8 cellular contexts compared by ENCODE assay signal in genomic region chr14:81435578-81436295, GRCh38. TPM values are rescaled to one million over a fixed set of nuclear protein-coding genes. Genes with fewer than 3 reads are reported as not detected.
DNase-seq lines count a peak whose midpoint lies in the region; ATAC-seq and TF ChIP-seq lines count a peak whose summit lies in the region.

No MANE protein-coding gene starts in this region.

- peaks cover under 1% of the 10 kb centered on the region for H3K4me1 ChIP-seq in urinary bladder (ENCODE audit: insufficient read depth)

- peak; percentile 39 to 42 for ATAC-seq in activated CD4-positive, CD25-positive, alpha-beta regulatory T cell treated with anti-CD3 and anti-CD28 coated beads, Interleukin-2, amount 50 U/mL, for 24 hours
- ATAC-seq in HG02970 (IDR thresholded peaks at IDR 0.05; ENCODE audit: low FRiP score, unreplicated experiment), result peak; percentile 28

- no peak for DNase-seq in activated CD4-positive, CD25-positive, alpha-beta regulatory T cell (lab: John Stamatoyannopoulos, UW)
- DNase-seq in NCI-H2196 treated with DMSO at 0.1 percent for 48 hours (lab: John Stamatoyannopoulos, UW; ENCODE audit: unreplicated experiment) (peak; percentile 35), fibroblast of mammary gland (ENCODE audit: low read depth) (no peak), myocyte (ENCODE audit: low read depth) (peak; percentile 70)
- peak; percentile 38 to 42 for DNase-seq in activated T-cell treated with anti-CD3 and anti-CD28 coated beads, Interleukin-2, amount 50 U/mL, for 48 hours

- under 1% methylated on average over 65 of the region's 65 CpGs for whole genome bisulfite sequencing in urinary bladder

- no peak overlapping the region for H3K27ac ChIP-seq in urinary bladder (ENCODE audit: low read depth)

- H3K4me3 ChIP-seq in fibroblast of mammary gland (ENCODE audit: control insufficient read depth, low read depth, low read length), result peak overlapping the region; percentile 7
- H3K4me3 ChIP-seq in urinary bladder (ENCODE audit: low read depth, low read length), result peak overlapping the region; percentile 67

- no peak for TF ChIP-seq CTCF in fibroblast of mammary gland (conservative IDR thresholded peaks at IDR 0.05; ENCODE audit: control insufficient read depth, insufficient read depth, low read depth, low read length)

- H3K36me3 ChIP-seq in urinary bladder (ENCODE audit: insufficient read depth), result no peaks in the 10 kb centered on the region

RNA-seq across cellular contexts. Expression of gene STON2, which starts 35.6 kb away (rescaled TPM):
- total RNA-seq in myocyte, result 67.4 and 78.1 TPM in 2 replicates
- polyA plus RNA-seq in myocyte (2012), result 3.5 TPM
- 53.5 TPM for total RNA-seq in urinary bladder
- 2.0 TPM for polyA plus RNA-seq in urinary bladder

Comparison
In these comparisons a context has a peak if more than half of its experiments do, and no peak if none do; other contexts are left out.
1. DNase-seq: peak in NCI-H2196 treated with DMSO at 0.1 percent for 48 hours (single experiment), activated T-cell treated with anti-CD3 and anti-CD28 coated beads, Interleukin-2, amount 50 U/mL, for 48 hours (2 of 2) and myocyte (single experiment); none in activated CD4-positive, CD25-positive, alpha-beta regulatory T cell (0 of 4) and fibroblast of mammary gland (single experiment).